ENCODE assay signal across 10 cellular contexts in genomic region chrX:154487518-154488290, GRCh38. TPM values are rescaled to one million over a fixed set of nuclear protein-coding genes. Genes with fewer than 3 reads are reported as not detected.
DNase-seq lines count a peak whose midpoint lies in the region; ATAC-seq and TF ChIP-seq lines count a peak whose summit lies in the region.
"Had no signal": no experiment of that assay in that cellular context is flagged by ENCODE, and none has a peak within 500 bp of the region (broad histone marks: within the 10 kb centered on the region; RNA-seq: fewer than 3 reads in every experiment).

No MANE protein-coding gene starts in this region.

- H3K9me3 Mint-ChIP-seq in activated CD4-positive, alpha-beta memory T cell treated with anti-CD3 and anti-CD28 coated beads, Interleukin-2, amount 10 ng/mL, durations not matched to agents 7 days and 5 days: no peaks in the 10 kb centered on the region
- H3K9me3 Mint-ChIP-seq in mesothelial cell of epicardium: peaks cover 4% of the 10 kb centered on the region

- TF ChIP-seq POLR2A in transverse colon (IDR thresholded peaks at IDR 0.05): no peak

- intact Hi-C loops in heart right ventricle (cut with DNase I): no loop called here
- intact Hi-C loops in Right ventricle myocardium superior (cut with DNase I): no loop called here
- intact Hi-C loops in transverse colon (cut with DNase I; ENCODE audit: low total_unique reads): no loop called here

- H3K36me3 ChIP-seq in heart right ventricle: peaks cover 0 to 25% (median 0%) of the 10 kb centered on the region in 9 donors
- H3K36me3 ChIP-seq in transverse colon: no peaks in the 10 kb centered on the region
- H3K36me3 ChIP-seq: gastrocnemius medialis, upper lobe of right lung had no signal

- H3K27me3 ChIP-seq in heart right ventricle (no peaks in the 10 kb centered on the region), transverse colon (no peaks in the 10 kb centered on the region)
- H3K27me3 ChIP-seq: gastrocnemius medialis, upper lobe of right lung had no signal

- peaks cover 18% of the 10 kb centered on the region for H3K36me3 Mint-ChIP-seq in activated CD4-positive, alpha-beta memory T cell treated with anti-CD3 and anti-CD28 coated beads, Interleukin-2, amount 10 ng/mL, durations not matched to agents 7 days and 5 days (ENCODE audit: low read depth)
- H3K36me3 Mint-ChIP-seq in mesothelial cell of epicardium: peaks cover 6% of the 10 kb centered on the region

- H3K27ac ChIP-seq in heart right ventricle: peak overlapping the region in 6 of 10 donors; percentile 78 to 93 (median 83)
- H3K27ac ChIP-seq in transverse colon: peak overlapping the region; percentile 87 to 95 (median 90)

- no peaks in the 10 kb centered on the region for H3K27me3 Mint-ChIP-seq in activated CD4-positive, alpha-beta memory T cell treated with anti-CD3 and anti-CD28 coated beads, Interleukin-2, amount 10 ng/mL, durations not matched to agents 7 days and 5 days
- no peaks in the 10 kb centered on the region for H3K27me3 Mint-ChIP-seq in mesothelial cell of epicardium (ENCODE audit: low read depth)

- ATAC-seq in heart right ventricle (no peak), Right ventricle myocardium superior (ENCODE audit: poor library complexity) (no peak), GM21717 (IDR thresholded peaks at IDR 0.05; ENCODE audit: unreplicated experiment) (no peak)
- ATAC-seq: gastrocnemius medialis had no signal

- H3K4me3 Mint-ChIP-seq in activated CD4-positive, alpha-beta memory T cell treated with anti-CD3 and anti-CD28 coated beads, Interleukin-2, amount 10 ng/mL, durations not matched to agents 7 days and 5 days: peak overlapping the region; percentile 77
- H3K4me3 Mint-ChIP-seq in mesothelial cell of epicardium: peak overlapping the region; percentile 64

- H3K9me3 ChIP-seq in heart right ventricle: peaks cover 0 to 5% (median 0%) of the 10 kb centered on the region in 11 donors
- no peaks in the 10 kb centered on the region for H3K9me3 ChIP-seq in transverse colon
- H3K9me3 ChIP-seq: gastrocnemius medialis, upper lobe of right lung had no signal

- peak overlapping the region in 2 of 10 donors; percentile 48 to 68 for H3K4me3 ChIP-seq in heart right ventricle
- H3K4me3 ChIP-seq in transverse colon: no peak overlapping the region

- peaks cover 37% of the 10 kb centered on the region for H3K4me1 Mint-ChIP-seq in activated CD4-positive, alpha-beta memory T cell treated with anti-CD3 and anti-CD28 coated beads, Interleukin-2, amount 10 ng/mL, durations not matched to agents 7 days and 5 days
- peaks cover 12% of the 10 kb centered on the region for H3K4me1 Mint-ChIP-seq in mesothelial cell of epicardium

- H3K4me1 ChIP-seq in heart right ventricle: peaks cover 0 to 39% (median 27%) of the 10 kb centered on the region in 9 donors
- H3K4me1 ChIP-seq in transverse colon: peaks cover 8 to 27% (median 13%) of the 10 kb centered on the region in 4 donors

- CTCF ChIA-PET in activated CD4-positive, alpha-beta memory T cell treated with anti-CD3 and anti-CD28 coated beads, Interleukin-2, amount 10 ng/mL, durations not matched to agents 7 days and 5 days (lab: Charles Lee): interaction anchor here (1.7 kb wide), 1 partner anchor 114 kb away, joined by 5 read pairs; the partner anchor contains the start of gene FLNA

- POLR2A ChIA-PET in activated CD4-positive, alpha-beta memory T cell treated with anti-CD3 and anti-CD28 coated beads, Interleukin-2, amount 10 ng/mL, durations not matched to agents 7 days and 5 days (lab: Charles Lee): interaction anchor here (0.9 to 4.3 kb wide), 6 partner anchors 10 to 517 kb away, joined by 5 to 30 read pairs (median 6); partner anchors contain the start of genes HCFC1 and RPL10

- 93 to 94% methylated on average over 25 to 28 of the region's 28 CpGs for WGBS in heart right ventricle, 2 donors
- WGBS in transverse colon (ENCODE audit: low coverage in 1 of 2), 2 donors: 89% methylated on average over 28 of the region's 28 CpGs; no CpG with 5 or more reads in 1 of the 2 donors

- TF ChIP-seq EP300 in transverse colon (IDR thresholded peaks at IDR 0.05; ENCODE audit: low read depth): no peak

- in situ Hi-C loops in transverse colon (cut with MboI; ENCODE audit: low pct_ligation_motif_present in 1 of 4, low pct_unique_long_range_greater_than_20kb in 1 of 4, low sequenced_read_pairs in 3 of 4): no loop called here

- peak overlapping the region; percentile 44 for H3K27ac Mint-ChIP-seq in activated CD4-positive, alpha-beta memory T cell treated with anti-CD3 and anti-CD28 coated beads, Interleukin-2, amount 10 ng/mL, durations not matched to agents 7 days and 5 days
- H3K27ac Mint-ChIP-seq in mesothelial cell of epicardium: peak overlapping the region; percentile 94

- no peak for TF ChIP-seq CTCF in heart right ventricle (IDR thresholded peaks at IDR 0.05)
- no peak for TF ChIP-seq CTCF in mesothelial cell of epicardium (IDR thresholded peaks at IDR 0.05; ENCODE audit: unreplicated experiment)
- no peak for TF ChIP-seq CTCF in transverse colon (IDR thresholded peaks at IDR 0.05)

- DNase-seq in heart right ventricle: no peak
- DNase-seq in Right ventricle myocardium superior: no peak
- DNase-seq in activated CD4-positive, alpha-beta memory T cell treated with anti-CD3 and anti-CD28 coated beads, Interleukin-2, amount 10 ng/mL, durations not matched to agents 7 days and 5 days: no peak
- no peak for DNase-seq in mesothelial cell of epicardium (ENCODE audit: low spot score in 2 of 2, unreplicated experiment in 2 of 2)
- no peak for DNase-seq in transverse colon
- no peak for DNase-seq in NCI-H2196 treated with DMSO at 0.1 percent for 48 hours (lab: John Stamatoyannopoulos, UW; ENCODE audit: unreplicated experiment)
- DNase-seq in NCI-H82 (lab: John Stamatoyannopoulos, UW): no peak

RNA-seq across cellular contexts. Expression of gene UBL4A, which starts 1.3 kb away (rescaled TPM):
- total RNA-seq in heart right ventricle: 10 to 100 TPM; 45.8 to 69.4 (median 50.4) TPM
- 10 to 100 TPM; 33.1 to 48.3 TPM for polyA plus RNA-seq in heart right ventricle
- 54.7 TPM for total RNA-seq in Right ventricle myocardium superior
- 10 to 100 TPM; 44.5 to 47.3 TPM for total RNA-seq in activated CD4-positive, alpha-beta memory T cell treated with anti-CD3 and anti-CD28 coated beads, Interleukin-2, amount 10 ng/mL, durations not matched to agents 7 days and 5 days
- 28.4 to 29.3 TPM (median 29.2 TPM) in 3 replicates for total RNA-seq in mesothelial cell of epicardium
- 10 to 100 TPM; 19.9 to 50.7 (median 42.7) TPM for total RNA-seq in transverse colon

RNA-seq across cellular contexts. Expression of gene SLC10A3, which starts 2.7 kb away (rescaled TPM):
- total RNA-seq in heart right ventricle: 10 to 100 TPM in 7 of 10 donors, 1 to 10 TPM in 3; 8.7 to 19.8 (median 11.7) TPM
- polyA plus RNA-seq in heart right ventricle: 10 to 100 TPM; 11.9 to 38.1 TPM
- total RNA-seq in Right ventricle myocardium superior: 11.1 TPM
- total RNA-seq in activated CD4-positive, alpha-beta memory T cell treated with anti-CD3 and anti-CD28 coated beads, Interleukin-2, amount 10 ng/mL, durations not matched to agents 7 days and 5 days: 10 to 100 TPM; 27.0 to 27.6 TPM
- total RNA-seq in mesothelial cell of epicardium: 30.1 to 30.8 TPM (median 30.2 TPM) in 3 replicates
- total RNA-seq in transverse colon: 100 to 1,000 TPM in 1 of 4 donors, 10 to 100 TPM in 3; 26.7 to 117 (median 34.4) TPM

RNA-seq across cellular contexts. Expression of gene LAGE3, which starts 8.6 kb away (rescaled TPM):
- total RNA-seq in heart right ventricle (10 to 100 TPM; 13.7 to 21.3 (median 17.7) TPM), Right ventricle myocardium superior (18.0 TPM), mesothelial cell of epicardium (15.3 to 16.5 TPM (median 15.8 TPM) in 3 replicates), transverse colon (10 to 100 TPM in 2 of 4 donors, 1 to 10 TPM in 1, not detected in 1; 3.0 to 28.4 (median 23.3) TPM)
- 10 to 100 TPM in 1 of 2 donors, 1 to 10 TPM in 1; 7.5 to 38.2 TPM for polyA plus RNA-seq in heart right ventricle
- 10 to 100 TPM; 28.1 to 29.9 TPM for total RNA-seq in activated CD4-positive, alpha-beta memory T cell treated with anti-CD3 and anti-CD28 coated beads, Interleukin-2, amount 10 ng/mL, durations not matched to agents 7 days and 5 days

RNA-seq across cellular contexts. Expression of gene FAM3A, which starts 28.3 kb away (rescaled TPM):
- total RNA-seq in heart right ventricle (10 to 100 TPM; 36.5 to 73.9 (median 48.4) TPM), Right ventricle myocardium superior (51.3 TPM), mesothelial cell of epicardium (39.1 to 42.9 TPM (median 41.1 TPM) in 3 replicates), transverse colon (100 to 1,000 TPM in 1 of 4 donors, 10 to 100 TPM in 3; 62.7 to 112 (median 72.5) TPM)
- 10 to 100 TPM; 69.1 to 76.6 TPM for polyA plus RNA-seq in heart right ventricle
- total RNA-seq in activated CD4-positive, alpha-beta memory T cell treated with anti-CD3 and anti-CD28 coated beads, Interleukin-2, amount 10 ng/mL, durations not matched to agents 7 days and 5 days: 10 to 100 TPM; 24.9 to 29.0 TPM

RNA-seq across cellular contexts. Expression of gene PLXNA3, which starts 29.6 kb away (rescaled TPM):
- total RNA-seq in heart right ventricle (10 to 100 TPM; 11.6 to 35.3 (median 16.7) TPM), Right ventricle myocardium superior (15.0 TPM), mesothelial cell of epicardium (126 to 133 TPM (median 128 TPM) in 3 replicates), transverse colon (100 to 1,000 TPM in 1 of 4 donors, 10 to 100 TPM in 3; 17.3 to 128 (median 52.8) TPM)
- polyA plus RNA-seq in heart right ventricle: 10 to 100 TPM in 1 of 2 donors, 1 to 10 TPM in 1; 9.7 to 18.9 TPM
- 10 to 100 TPM; 49.3 to 52.8 TPM for total RNA-seq in activated CD4-positive, alpha-beta memory T cell treated with anti-CD3 and anti-CD28 coated beads, Interleukin-2, amount 10 ng/mL, durations not matched to agents 7 days and 5 days
